ENCODE assay signal across 18 cellular contexts in genomic region chr19:11942008-11942842, GRCh38.
"Had no signal": no experiment of that assay in that cellular context is flagged by ENCODE, and none has a peak within 500 bp of the region (broad histone marks: within the 10 kb centered on the region; RNA-seq: fewer than 3 reads in every experiment).

No MANE protein-coding gene starts in this region.

- ATAC-seq: heart left ventricle; left colon; left ventricle myocardium superior; naive thymus-derived CD4-positive, alpha-beta T cell; stimulated activated effector memory CD8-positive, alpha-beta T cell treated with anti-CD3 and anti-CD28 coated beads, Interleukin-12 subunit alpha, Interleukin-12 subunit beta, amount 100 ng/mL, for 72 hours; stimulated activated naive CD8-positive, alpha-beta T cell treated with anti-CD3 and anti-CD28 coated beads, Interleukin-15, amount 100 ng/mL, for 72 hours had no signal

- H3K4me1 ChIP-seq: heart left ventricle, parathyroid adenoma, prostate gland, transverse colon had no signal

- H3K9me3 ChIP-seq: prostate gland had no signal

- H3K4me3 Mint-ChIP-seq: nephron progenitor cell; stimulated activated effector memory CD8-positive, alpha-beta T cell treated with anti-CD3 and anti-CD28 coated beads, Interleukin-12 subunit alpha, Interleukin-12 subunit beta, amount 100 ng/mL, for 72 hours; stimulated activated naive CD8-positive, alpha-beta T cell treated with anti-CD3 and anti-CD28 coated beads, Interleukin-15, amount 100 ng/mL, for 72 hours had no signal

- DNase-seq: dermis blood vessel endothelial cell; foreskin melanocyte; hippocampal formation; left colon; left ventricle myocardium superior; nephron progenitor cell; stimulated activated CD4-positive, alpha-beta T cell treated with anti-CD3 and anti-CD28 coated beads, Interleukin-4, amount 100 ng/mL, for 1 hour; stimulated activated CD8-positive, alpha-beta memory T cell treated with anti-CD3 and anti-CD28 coated beads, Interleukin-4, amount 100 ng/mL, for 48 hours; stimulated activated naive CD8-positive, alpha-beta T cell treated with anti-CD3 and anti-CD28 coated beads, Interleukin-15, amount 100 ng/mL, for 72 hours; substantia nigra; transverse colon had no signal

- H3K4me1 Mint-ChIP-seq: nephron progenitor cell; stimulated activated effector memory CD8-positive, alpha-beta T cell treated with anti-CD3 and anti-CD28 coated beads, Interleukin-12 subunit alpha, Interleukin-12 subunit beta, amount 100 ng/mL, for 72 hours; stimulated activated naive CD8-positive, alpha-beta T cell treated with anti-CD3 and anti-CD28 coated beads, Interleukin-15, amount 100 ng/mL, for 72 hours had no signal

- FAIRE-seq: colon had no signal

- H3K36me3 ChIP-seq: prostate gland had no signal

- H3K4me3 ChIP-seq: heart left ventricle, prostate gland, thoracic aorta, transverse colon had no signal

- H3K27me3 ChIP-seq: heart left ventricle, transverse colon had no signal

- H3K27me3 Mint-ChIP-seq: naive thymus-derived CD4-positive, alpha-beta T cell; stimulated activated naive CD8-positive, alpha-beta T cell treated with anti-CD3 and anti-CD28 coated beads, Interleukin-15, amount 100 ng/mL, for 72 hours had no signal

- H3K27ac ChIP-seq: heart left ventricle, parathyroid adenoma, prostate gland, thoracic aorta, transverse colon had no signal

- H3K27ac Mint-ChIP-seq: nephron progenitor cell; stimulated activated effector memory CD8-positive, alpha-beta T cell treated with anti-CD3 and anti-CD28 coated beads, Interleukin-12 subunit alpha, Interleukin-12 subunit beta, amount 100 ng/mL, for 72 hours had no signal

- H3K9ac ChIP-seq: parathyroid adenoma had no signal
